Comparison of ENCODE assay signal across 4 cellular contexts in genomic region chr19:35007427-35007826, GRCh38. TPM values are rescaled to one million over a fixed set of nuclear protein-coding genes. Genes with fewer than 3 reads are reported as not detected.
"Had no signal": no experiment of that assay in that cellular context is flagged by ENCODE, and none has a peak within 500 bp of the region (broad histone marks: within the 10 kb centered on the region; RNA-seq: fewer than 3 reads in every experiment).

No MANE protein-coding gene starts in this region.

RNA-seq across cellular contexts. Expression of gene HPN, which starts 34.1 kb away (rescaled TPM):
- total RNA-seq: activated CD8-positive, alpha-beta T cell treated with anti-CD3 and anti-CD28 coated beads, Interleukin-2, amount 10 ng/mL, durations not matched to agents 7 days and 5 days; activated naive CD4-positive, alpha-beta T cell treated with anti-CD3 and anti-CD28 coated beads for 36 hours; SJCRH30 had no signal
- polyA plus RNA-seq: aorta had no signal
